Comparison of ENCODE assay signal across 9 cellular contexts in genomic region chr1:26281091-26281958, GRCh38. TPM values are rescaled to one million over a fixed set of nuclear protein-coding genes. Genes with fewer than 3 reads are reported as not detected.
DNase-seq lines count a peak whose midpoint lies in the region; ATAC-seq and TF ChIP-seq lines count a peak whose summit lies in the region.
"Had no signal": no experiment of that assay in that cellular context is flagged by ENCODE, and none has a peak within 500 bp of the region (broad histone marks: within the 10 kb centered on the region; RNA-seq: fewer than 3 reads in every experiment).

No MANE protein-coding gene starts in this region.

- no peak for ATAC-seq in natural killer cell treated with Interleukin-12 subunit alpha and Interleukin-12 subunit beta and Interleukin-15 and Interleukin-18, amount 100 ng/mL, for 72 hours
- ATAC-seq in GM18861 (IDR thresholded peaks at IDR 0.05; ENCODE audit: unreplicated experiment) = no peak

- peak overlapping the region; percentile 82 for H3K27ac ChIP-seq in CD4-positive, alpha-beta memory T cell (ENCODE audit: low read depth, low read length)
- H3K27ac ChIP-seq in colonic mucosa = peak overlapping the region; percentile 95

- H3K9me3 ChIP-seq in CD4-positive, alpha-beta memory T cell (ENCODE audit: control insufficient read depth in 1 of 2, low read length in 2 of 2) = no peaks in the 10 kb centered on the region
- no peaks in the 10 kb centered on the region for H3K9me3 ChIP-seq in colonic mucosa

- intact Hi-C loops in CD4-positive, alpha-beta memory T cell (cut with micrococcal nuclease) = no loop called here
- intact Hi-C loops in colonic mucosa (cut with DNase I) = no loop called here

- TF ChIP-seq CTCF in colonic mucosa (IDR thresholded peaks at IDR 0.05) = no peak

- H3K4me1 Mint-ChIP-seq in CD4-positive, alpha-beta memory T cell = peaks cover 55 to 96% (median 77%) of the 10 kb centered on the region in 4 donors
- H3K4me1 Mint-ChIP-seq in natural killer cell treated with Interleukin-12 subunit alpha and Interleukin-12 subunit beta and Interleukin-15 and Interleukin-18, amount 100 ng/mL, for 72 hours (ENCODE audit: low read depth in 2 of 2) = peaks cover 74% of the 10 kb centered on the region in 2 donors

- peaks cover 94% of the 10 kb centered on the region for H3K4me1 ChIP-seq in CD4-positive, alpha-beta memory T cell (ENCODE audit: insufficient read depth, low read length)
- H3K4me1 ChIP-seq in colonic mucosa = peaks cover 21% of the 10 kb centered on the region

- no peaks in the 10 kb centered on the region for H3K27me3 Mint-ChIP-seq in CD4-positive, alpha-beta memory T cell
- no peaks in the 10 kb centered on the region for H3K27me3 Mint-ChIP-seq in natural killer cell treated with Interleukin-12 subunit alpha and Interleukin-12 subunit beta and Interleukin-15 and Interleukin-18, amount 100 ng/mL, for 72 hours

- peak overlapping the region; percentile 48 to 84 for H3K9ac ChIP-seq in colonic mucosa (ENCODE audit: low read depth in 2 of 2, low read length in 2 of 2)

- peaks cover 12% of the 10 kb centered on the region for H3K36me3 ChIP-seq in CD4-positive, alpha-beta memory T cell (ENCODE audit: insufficient read depth, low read length)
- H3K36me3 ChIP-seq in colonic mucosa = peaks cover 7% of the 10 kb centered on the region

- peak overlapping the region; percentile 50 to 92 for H3K4me3 ChIP-seq in CD4-positive, alpha-beta memory T cell (ENCODE audit: low read length in 2 of 2)
- peak overlapping the region; percentile 91 for H3K4me3 ChIP-seq in colonic mucosa

- H3K27me3 ChIP-seq in CD4-positive, alpha-beta memory T cell (ENCODE audit: insufficient read depth, low read length) = no peaks in the 10 kb centered on the region
- H3K27me3 ChIP-seq in colonic mucosa = no peaks in the 10 kb centered on the region

- peak in 1 of 5 donors; percentile 8 for DNase-seq in CD4-positive, alpha-beta memory T cell
- DNase-seq in M059J (ENCODE audit: low read depth) (peak; percentile 57), colonic mucosa (no peak), DMS153 (lab: John Stamatoyannopoulos, UW) (no peak), SW480 (ENCODE audit: low spot score) (no peak), globus pallidus (ENCODE audit: low spot score) (no peak)
- DNase-seq in natural killer cell treated with Interleukin-12 subunit alpha and Interleukin-12 subunit beta and Interleukin-15 and Interleukin-18, amount 100 ng/mL, for 72 hours (ENCODE audit: low spot score) = no peak

- POLR2A ChIA-PET in CD4-positive, alpha-beta memory T cell (lab: Charles Lee; ENCODE audit: partially characterized antibody) = interaction anchor here (0.7 to 38.6 kb wide), 11 partner anchors 7 to 110 kb away, joined by 3 to 3358 read pairs (median 14); partner anchors contain the start of genes CD52, CEP85, UBXN11 and ZNF683

- H3K9me3 Mint-ChIP-seq in CD4-positive, alpha-beta memory T cell = no peaks in the 10 kb centered on the region
- no peaks in the 10 kb centered on the region for H3K9me3 Mint-ChIP-seq in natural killer cell treated with Interleukin-12 subunit alpha and Interleukin-12 subunit beta and Interleukin-15 and Interleukin-18, amount 100 ng/mL, for 72 hours

- peaks cover 9 to 43% of the 10 kb centered on the region in 2 donors for H3K36me3 Mint-ChIP-seq in CD4-positive, alpha-beta memory T cell
- peaks cover 5% of the 10 kb centered on the region for H3K36me3 Mint-ChIP-seq in natural killer cell treated with Interleukin-12 subunit alpha and Interleukin-12 subunit beta and Interleukin-15 and Interleukin-18, amount 100 ng/mL, for 72 hours

- peak overlapping the region; percentile 85 to 96 (median 90) for H3K4me3 Mint-ChIP-seq in CD4-positive, alpha-beta memory T cell
- peak overlapping the region; percentile 93 for H3K4me3 Mint-ChIP-seq in natural killer cell treated with Interleukin-12 subunit alpha and Interleukin-12 subunit beta and Interleukin-15 and Interleukin-18, amount 100 ng/mL, for 72 hours

- H3K27ac Mint-ChIP-seq in CD4-positive, alpha-beta memory T cell = peak overlapping the region; percentile 94 to 98 (median 95)
- H3K27ac Mint-ChIP-seq in natural killer cell treated with Interleukin-12 subunit alpha and Interleukin-12 subunit beta and Interleukin-15 and Interleukin-18, amount 100 ng/mL, for 72 hours = peak overlapping the region; percentile 75 to 84

- CTCF ChIA-PET in CD4-positive, alpha-beta memory T cell (lab: Charles Lee; ENCODE audit: partially characterized antibody) = interaction anchor here (1.2 to 21.6 kb wide), 4 partner anchors 34 to 136 kb away, joined by 4 to 1027 read pairs (median 156); partner anchors contain the start of genes CD52 and UBXN11

RNA-seq across cellular contexts. Expression of gene SH3BGRL3, which starts 1.4 kb away (rescaled TPM):
- 100 to 1,000 TPM; 293 to 305 TPM for total RNA-seq in CD4-positive, alpha-beta memory T cell
- 1,000 to 10,000 TPM in 1 of 2 donors, 100 to 1,000 TPM in 1; 979 to 1,531 TPM for polyA plus RNA-seq in CD4-positive, alpha-beta memory T cell
- total RNA-seq in M059J (2014; rRNA removed; shearing (Covaris generic)) = 268 and 302 TPM in 2 replicates
- 100 to 1,000 TPM; 361 to 478 TPM for total RNA-seq in colonic mucosa
- total RNA-seq in natural killer cell treated with Interleukin-12 subunit alpha and Interleukin-12 subunit beta and Interleukin-15 and Interleukin-18, amount 100 ng/mL, for 72 hours = 100 to 1,000 TPM; 203 to 249 TPM

RNA-seq across cellular contexts. Expression of gene UBXN11, which starts 25.1 kb away (rescaled TPM):
- total RNA-seq in CD4-positive, alpha-beta memory T cell = 100 to 1,000 TPM; 115 to 117 TPM
- 10 to 100 TPM; 13.3 to 17.4 TPM for polyA plus RNA-seq in CD4-positive, alpha-beta memory T cell
- 4.1 and 7.3 TPM in 2 replicates for total RNA-seq in M059J (2014; rRNA removed; shearing (Covaris generic))
- 10 to 100 TPM in 1 of 2 donors, 1 to 10 TPM in 1; 8.7 to 25.7 TPM for total RNA-seq in colonic mucosa
- total RNA-seq in natural killer cell treated with Interleukin-12 subunit alpha and Interleukin-12 subunit beta and Interleukin-15 and Interleukin-18, amount 100 ng/mL, for 72 hours = 10 to 100 TPM in 1 of 2 donors, 1 to 10 TPM in 1; 9.9 to 24.8 TPM

RNA-seq across cellular contexts. Expression of gene CD52, which starts 36.4 kb away (rescaled TPM):
- 1,000 to 10,000 TPM; 1,302 to 1,324 TPM for total RNA-seq in CD4-positive, alpha-beta memory T cell
- over 10,000 TPM in 1 of 2 donors, 1,000 to 10,000 TPM in 1; 8,660 to 12,303 TPM for polyA plus RNA-seq in CD4-positive, alpha-beta memory T cell
- not detected in 2 replicates for total RNA-seq in M059J (2014; rRNA removed; shearing (Covaris generic))
- total RNA-seq in colonic mucosa = 10 to 100 TPM in 1 of 2 donors, 1 to 10 TPM in 1; 9.4 to 13.1 TPM
- total RNA-seq in natural killer cell treated with Interleukin-12 subunit alpha and Interleukin-12 subunit beta and Interleukin-15 and Interleukin-18, amount 100 ng/mL, for 72 hours = 10 to 100 TPM in 1 of 2 donors, 1 to 10 TPM in 1; 8.1 to 17.2 TPM
- total RNA-seq: glomerular endothelial cell had no signal

RNA-seq across cellular contexts. Expression of gene CEP85, which starts 47.3 kb away (rescaled TPM):
- total RNA-seq in CD4-positive, alpha-beta memory T cell = 10 to 100 TPM; 20.4 to 21.9 TPM
- 1 to 10 TPM; 6.7 to 9.4 TPM for polyA plus RNA-seq in CD4-positive, alpha-beta memory T cell
- 28.6 and 43.0 TPM in 2 replicates for total RNA-seq in M059J (2014; rRNA removed; shearing (Covaris generic))
- total RNA-seq in colonic mucosa = 10 to 100 TPM; 10.7 to 18.8 TPM
- 10 to 100 TPM; 21.0 to 57.5 TPM for total RNA-seq in natural killer cell treated with Interleukin-12 subunit alpha and Interleukin-12 subunit beta and Interleukin-15 and Interleukin-18, amount 100 ng/mL, for 72 hours

Comparison
In these comparisons a context has a peak if more than half of its experiments do, and no peak if none do; other contexts are left out.
1. RNA of gene UBXN11, which starts 25.1 kb away (total RNA-seq): 115 to 117 TPM in CD4-positive, alpha-beta memory T cell; 8.7 to 25.7 TPM in colonic mucosa, 9.9 to 24.8 TPM in natural killer cell treated with Interleukin-12 subunit alpha and Interleukin-12 subunit beta and Interleukin-15 and Interleukin-18, amount 100 ng/mL, for 72 hours and 4.1 to 7.3 TPM in M059J; every median in the first group is over 4 times any median in the second.
2. RNA of gene CD52, which starts 36.4 kb away (total RNA-seq): 1,302 to 1,324 TPM in CD4-positive, alpha-beta memory T cell; 8.1 to 17.2 TPM in natural killer cell treated with Interleukin-12 subunit alpha and Interleukin-12 subunit beta and Interleukin-15 and Interleukin-18, amount 100 ng/mL, for 72 hours, 9.4 to 13.1 TPM in colonic mucosa and not detected in M059J; every median in the first group is over 10 times any median in the second.